Comparison of ENCODE assay signal across 22 cellular contexts in genomic region chr10:88931548-88931947, GRCh38. TPM values are rescaled to one million over a fixed set of nuclear protein-coding genes. Genes with fewer than 3 reads are reported as not detected.
DNase-seq lines count a peak whose midpoint lies in the region; ATAC-seq and TF ChIP-seq lines count a peak whose summit lies in the region.
"Had no signal": no experiment of that assay in that cellular context is flagged by ENCODE, and none has a peak within 500 bp of the region (broad histone marks: within the 10 kb centered on the region; RNA-seq: fewer than 3 reads in every experiment).

No MANE protein-coding gene starts in this region.

- TF ChIP-seq CTCF in chondrocyte (IDR thresholded peaks at IDR 0.05), result no peak
- no peak for TF ChIP-seq CTCF in vagina (IDR thresholded peaks at IDR 0.05)

- peaks cover 34% of the 10 kb centered on the region for H3K4me1 ChIP-seq in vagina

- no peaks in the 10 kb centered on the region for H3K9me3 Mint-ChIP-seq in activated naive CD8-positive, alpha-beta T cell (ENCODE audit: low read depth)
- H3K9me3 Mint-ChIP-seq in activated naive CD8-positive, alpha-beta T cell treated with anti-CD3 and anti-CD28 coated beads for 36 hours, result no peaks in the 10 kb centered on the region
- H3K9me3 Mint-ChIP-seq in chondrocyte (ENCODE audit: low read depth) (no peaks in the 10 kb centered on the region), memory B cell (no peaks in the 10 kb centered on the region), immature natural killer cell (no peaks in the 10 kb centered on the region)
- H3K9me3 Mint-ChIP-seq: brain; T-helper 2 cell treated with Interferon-gamma antibody and Interleukin-4, amounts not matched to agents 5 μg/mL and 100 μg/mL, for 36 hours had no signal

- H3K9me3 ChIP-seq in vagina, result no peaks in the 10 kb centered on the region
- H3K9me3 ChIP-seq: psoas muscle, tibial nerve had no signal

- peak overlapping the region; percentile 7 for H3K27ac Mint-ChIP-seq in activated naive CD8-positive, alpha-beta T cell
- no peak overlapping the region for H3K27ac Mint-ChIP-seq in activated naive CD8-positive, alpha-beta T cell treated with anti-CD3 and anti-CD28 coated beads for 36 hours
- H3K27ac Mint-ChIP-seq in chondrocyte (ENCODE audit: unreplicated experiment) (peak overlapping the region; percentile 60), memory B cell (peak overlapping the region; percentile 12), immature natural killer cell (peak overlapping the region in 2 of 6 donors; percentile 3 to 17)
- H3K27ac Mint-ChIP-seq: T-helper 2 cell treated with Interferon-gamma antibody and Interleukin-4, amounts not matched to agents 5 μg/mL and 100 μg/mL, for 36 hours had no signal

- no peaks in the 10 kb centered on the region for H3K27me3 Mint-ChIP-seq in activated naive CD8-positive, alpha-beta T cell
- no peaks in the 10 kb centered on the region for H3K27me3 Mint-ChIP-seq in activated naive CD8-positive, alpha-beta T cell treated with anti-CD3 and anti-CD28 coated beads for 36 hours
- H3K27me3 Mint-ChIP-seq in chondrocyte (ENCODE audit: low read depth) (no peaks in the 10 kb centered on the region), memory B cell (no peaks in the 10 kb centered on the region), immature natural killer cell (ENCODE audit: low read depth in 3 of 3) (peaks cover 0 to 2% (median 1%) of the 10 kb centered on the region in 3 donors)
- H3K27me3 Mint-ChIP-seq: brain had no signal

- H3K27me3 ChIP-seq in vagina, result no peaks in the 10 kb centered on the region
- H3K27me3 ChIP-seq: hepatocyte, tibial nerve had no signal

- DNase-seq in activated naive CD8-positive, alpha-beta T cell treated with anti-CD3 and anti-CD28 coated beads for 36 hours, result no peak
- DNase-seq in chondrocyte (ENCODE audit: low spot score), result no peak
- no peak for DNase-seq in memory B cell (ENCODE audit: low spot score in 2 of 2)
- DNase-seq in vagina (ENCODE audit: extremely low spot score in 2 of 2), result no peak
- no peak for DNase-seq in immature natural killer cell
- DNase-seq in NCI-H510A treated with DMSO at 0.1 percent for 48 hours (lab: John Stamatoyannopoulos, UW), result no peak
- DNase-seq in HuH-7.5 (ENCODE audit: low spot score), result no peak
- DNase-seq: activated CD4-positive, CD25-positive, alpha-beta regulatory T cell treated with anti-CD3 and anti-CD28 coated beads, Interleukin-2, amount 50 U/mL, for 72 hours; activated CD8-positive, alpha-beta memory T cell treated with anti-CD3 and anti-CD28 coated beads, Interleukin-2, amount 50 U/mL, for 4 hours; C1 segment of cervical spinal cord; GF-D8; Kasumi-1; NCI-H1105; NCI-H526; psoas muscle; SIG-M5; stimulated activated CD4-positive, alpha-beta T cell treated with anti-CD3 and anti-CD28 coated beads, Interleukin-12 subunit alpha, Interleukin-12 subunit beta, amount 100 ng/mL, for 4 hours had no signal

- TF ChIP-seq POLR2A in vagina (IDR thresholded peaks at IDR 0.05), result no peak

- no peak overlapping the region for H3K4me3 ChIP-seq in vagina
- H3K4me3 ChIP-seq: hepatocyte, psoas muscle, tibial nerve had no signal

- H3K36me3 Mint-ChIP-seq in activated naive CD8-positive, alpha-beta T cell, result peaks cover 9% of the 10 kb centered on the region
- peaks cover 19% of the 10 kb centered on the region for H3K36me3 Mint-ChIP-seq in activated naive CD8-positive, alpha-beta T cell treated with anti-CD3 and anti-CD28 coated beads for 36 hours
- H3K36me3 Mint-ChIP-seq in chondrocyte (ENCODE audit: low read depth), result peaks cover 12% of the 10 kb centered on the region
- peaks cover 5% of the 10 kb centered on the region for H3K36me3 Mint-ChIP-seq in memory B cell
- peaks cover 3 to 11% (median 6%) of the 10 kb centered on the region in 3 donors for H3K36me3 Mint-ChIP-seq in immature natural killer cell
- H3K36me3 Mint-ChIP-seq: brain had no signal

- H3K4me3 Mint-ChIP-seq in activated naive CD8-positive, alpha-beta T cell, result no peak overlapping the region
- no peak overlapping the region for H3K4me3 Mint-ChIP-seq in activated naive CD8-positive, alpha-beta T cell treated with anti-CD3 and anti-CD28 coated beads for 36 hours
- H3K4me3 Mint-ChIP-seq in chondrocyte (ENCODE audit: unreplicated experiment) (no peak overlapping the region), memory B cell (no peak overlapping the region), immature natural killer cell (no peak overlapping the region)
- H3K4me3 Mint-ChIP-seq: brain; T-helper 2 cell treated with Interferon-gamma antibody and Interleukin-4, amounts not matched to agents 5 μg/mL and 100 μg/mL, for 36 hours had no signal

- intact Hi-C loops in vagina (cut with DNase I), result loop anchor here (5.0 kb wide), 1 partner anchor 276 kb away; the partner anchor contains the start of gene CH25H

- no peak for ATAC-seq in memory B cell (ENCODE audit: low read depth)

- H3K36me3 ChIP-seq in vagina, result no peaks in the 10 kb centered on the region
- H3K36me3 ChIP-seq: tibial nerve had no signal

- peaks cover 18% of the 10 kb centered on the region for H3K4me1 Mint-ChIP-seq in activated naive CD8-positive, alpha-beta T cell (ENCODE audit: low read depth)
- peaks cover 17% of the 10 kb centered on the region for H3K4me1 Mint-ChIP-seq in activated naive CD8-positive, alpha-beta T cell treated with anti-CD3 and anti-CD28 coated beads for 36 hours
- H3K4me1 Mint-ChIP-seq in chondrocyte (ENCODE audit: low read depth), result peaks cover 31% of the 10 kb centered on the region
- peaks cover 22% of the 10 kb centered on the region for H3K4me1 Mint-ChIP-seq in memory B cell
- peaks cover 10 to 12% of the 10 kb centered on the region in 2 donors for H3K4me1 Mint-ChIP-seq in immature natural killer cell

- peak overlapping the region; percentile 61 for H3K27ac ChIP-seq in vagina
- H3K27ac ChIP-seq: hepatocyte, psoas muscle had no signal

RNA-seq across cellular contexts. Expression of gene ACTA2, which starts 21.0 kb away (rescaled TPM):
- 1 to 10 TPM; 4.7 to 5.0 TPM for total RNA-seq in activated naive CD8-positive, alpha-beta T cell treated with anti-CD3 and anti-CD28 coated beads for 36 hours
- total RNA-seq in chondrocyte (846 to 4,145 TPM (median 3,929 TPM) in 3 replicates), vagina (1,162 TPM)
- polyA plus RNA-seq in immature natural killer cell, result 10 to 100 TPM in 2 of 3 donors, 1 to 10 TPM in 1; 6.9 to 36.2 (median 12.6) TPM

RNA-seq across cellular contexts. Expression of gene STAMBPL1, which starts 51.5 kb away (rescaled TPM):
- 10 to 100 TPM; 27.8 to 28.4 TPM for total RNA-seq in activated naive CD8-positive, alpha-beta T cell treated with anti-CD3 and anti-CD28 coated beads for 36 hours
- 1.6 to 2.7 TPM (median 2.1 TPM) in 3 replicates for total RNA-seq in chondrocyte
- total RNA-seq in vagina, result 15.7 TPM
- polyA plus RNA-seq in immature natural killer cell, result 1 to 10 TPM; 4.2 to 8.4 (median 7.3) TPM

RNA-seq across cellular contexts. Expression of gene FAS, which starts 59.0 kb away (rescaled TPM):
- 10 to 100 TPM; 31.1 to 33.4 TPM for total RNA-seq in activated naive CD8-positive, alpha-beta T cell treated with anti-CD3 and anti-CD28 coated beads for 36 hours
- total RNA-seq in chondrocyte, result 11.2 to 11.6 TPM (median 11.5 TPM) in 3 replicates
- 41.0 TPM for total RNA-seq in vagina
- polyA plus RNA-seq in immature natural killer cell, result 10 to 100 TPM in 2 of 3 donors, 1 to 10 TPM in 1; 9.7 to 14.3 (median 11.1) TPM

Comparison
In these comparisons a context has a peak if more than half of its experiments do, and no peak if none do; other contexts are left out.
1. RNA of gene ACTA2, which starts 21.0 kb away (total RNA-seq): 846 to 4,145 TPM in chondrocyte and 1,162 TPM in vagina (single experiment); 4.7 to 5.0 TPM in activated naive CD8-positive, alpha-beta T cell treated with anti-CD3 and anti-CD28 coated beads for 36 hours; every median in the first group is over 100 times any median in the second.